1 cellular context compared by ENCODE assay signal in the genomic region with DNA sequence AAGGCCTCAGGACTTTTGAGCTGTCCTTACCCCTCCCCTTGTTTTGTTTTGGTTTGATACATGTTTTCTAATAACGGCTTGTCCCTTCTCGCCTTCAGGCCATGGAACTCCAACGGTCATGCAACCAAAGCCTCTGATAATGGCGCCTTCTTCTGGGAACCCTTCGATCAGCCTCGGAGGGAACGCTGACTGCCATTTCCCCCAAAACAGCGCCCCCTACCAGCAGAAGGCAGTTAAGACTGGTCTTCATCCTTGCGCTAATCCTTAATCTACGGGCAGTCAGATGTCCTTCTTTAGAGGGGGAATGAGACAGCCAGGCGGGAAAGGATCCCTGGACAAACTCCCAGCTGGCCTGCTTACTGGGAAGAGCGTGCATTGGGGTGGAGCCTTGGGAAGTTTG.
A peak's percentile ranks its signal among the peaks of the same experiment; 100 is the strongest.
TF ChIP-seq lines count a peak whose summit lies in the region.

No MANE protein-coding gene starts in this region.

TF ChIP-seq in K562, 482 proteins besides CTCF, POLR2A, EP300 and RAD21 (continued from another document and continues in another):
- TF ChIP-seq, protein P1, sequence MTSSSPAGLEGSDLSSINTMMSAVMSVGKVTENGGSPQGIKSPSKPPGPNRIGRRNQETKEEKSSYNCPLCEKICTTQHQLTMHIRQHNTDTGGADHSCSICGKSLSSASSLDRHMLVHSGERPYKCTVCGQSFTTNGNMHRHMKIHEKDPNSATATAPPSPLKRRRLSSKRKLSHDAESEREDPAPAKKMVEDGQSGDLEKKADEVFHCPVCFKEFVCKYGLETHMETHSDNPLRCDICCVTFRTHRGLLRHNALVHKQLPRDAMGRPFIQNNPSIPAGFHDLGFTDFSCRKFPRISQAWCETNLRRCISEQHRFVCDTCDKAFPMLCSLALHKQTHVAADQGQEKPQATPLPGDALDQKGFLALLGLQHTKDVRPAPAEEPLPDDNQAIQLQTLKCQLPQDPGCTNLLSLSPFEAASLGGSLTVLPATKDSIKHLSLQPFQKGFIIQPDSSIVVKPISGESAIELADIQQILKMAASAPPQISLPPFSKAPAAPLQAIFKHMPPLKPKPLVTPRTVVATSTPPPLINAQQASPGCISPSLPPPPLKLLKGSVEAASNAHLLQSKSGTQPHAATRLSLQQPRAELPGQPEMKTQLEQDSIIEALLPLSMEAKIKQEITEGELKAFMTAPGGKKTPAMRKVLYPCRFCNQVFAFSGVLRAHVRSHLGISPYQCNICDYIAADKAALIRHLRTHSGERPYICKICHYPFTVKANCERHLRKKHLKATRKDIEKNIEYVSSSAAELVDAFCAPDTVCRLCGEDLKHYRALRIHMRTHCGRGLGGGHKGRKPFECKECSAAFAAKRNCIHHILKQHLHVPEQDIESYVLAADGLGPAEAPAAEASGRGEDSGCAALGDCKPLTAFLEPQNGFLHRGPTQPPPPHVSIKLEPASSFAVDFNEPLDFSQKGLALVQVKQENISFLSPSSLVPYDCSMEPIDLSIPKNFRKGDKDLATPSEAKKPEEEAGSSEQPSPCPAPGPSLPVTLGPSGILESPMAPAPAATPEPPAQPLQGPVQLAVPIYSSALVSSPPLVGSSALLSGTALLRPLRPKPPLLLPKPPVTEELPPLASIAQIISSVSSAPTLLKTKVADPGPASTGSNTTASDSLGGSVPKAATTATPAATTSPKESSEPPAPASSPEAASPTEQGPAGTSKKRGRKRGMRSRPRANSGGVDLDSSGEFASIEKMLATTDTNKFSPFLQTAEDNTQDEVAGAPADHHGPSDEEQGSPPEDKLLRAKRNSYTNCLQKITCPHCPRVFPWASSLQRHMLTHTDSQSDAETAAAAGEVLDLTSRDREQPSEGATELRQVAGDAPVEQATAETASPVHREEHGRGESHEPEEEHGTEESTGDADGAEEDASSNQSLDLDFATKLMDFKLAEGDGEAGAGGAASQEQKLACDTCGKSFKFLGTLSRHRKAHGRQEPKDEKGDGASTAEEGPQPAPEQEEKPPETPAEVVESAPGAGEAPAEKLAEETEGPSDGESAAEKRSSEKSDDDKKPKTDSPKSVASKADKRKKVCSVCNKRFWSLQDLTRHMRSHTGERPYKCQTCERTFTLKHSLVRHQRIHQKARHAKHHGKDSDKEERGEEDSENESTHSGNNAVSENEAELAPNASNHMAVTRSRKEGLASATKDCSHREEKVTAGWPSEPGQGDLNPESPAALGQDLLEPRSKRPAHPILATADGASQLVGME (CRISPR knock-in tag; IDR thresholded peaks at IDR 0.05) = no peak
- TF ChIP-seq E2F3 (CRISPR knock-in tag; IDR thresholded peaks at IDR 0.05) = no peak
- TF ChIP-seq, protein P2, sequence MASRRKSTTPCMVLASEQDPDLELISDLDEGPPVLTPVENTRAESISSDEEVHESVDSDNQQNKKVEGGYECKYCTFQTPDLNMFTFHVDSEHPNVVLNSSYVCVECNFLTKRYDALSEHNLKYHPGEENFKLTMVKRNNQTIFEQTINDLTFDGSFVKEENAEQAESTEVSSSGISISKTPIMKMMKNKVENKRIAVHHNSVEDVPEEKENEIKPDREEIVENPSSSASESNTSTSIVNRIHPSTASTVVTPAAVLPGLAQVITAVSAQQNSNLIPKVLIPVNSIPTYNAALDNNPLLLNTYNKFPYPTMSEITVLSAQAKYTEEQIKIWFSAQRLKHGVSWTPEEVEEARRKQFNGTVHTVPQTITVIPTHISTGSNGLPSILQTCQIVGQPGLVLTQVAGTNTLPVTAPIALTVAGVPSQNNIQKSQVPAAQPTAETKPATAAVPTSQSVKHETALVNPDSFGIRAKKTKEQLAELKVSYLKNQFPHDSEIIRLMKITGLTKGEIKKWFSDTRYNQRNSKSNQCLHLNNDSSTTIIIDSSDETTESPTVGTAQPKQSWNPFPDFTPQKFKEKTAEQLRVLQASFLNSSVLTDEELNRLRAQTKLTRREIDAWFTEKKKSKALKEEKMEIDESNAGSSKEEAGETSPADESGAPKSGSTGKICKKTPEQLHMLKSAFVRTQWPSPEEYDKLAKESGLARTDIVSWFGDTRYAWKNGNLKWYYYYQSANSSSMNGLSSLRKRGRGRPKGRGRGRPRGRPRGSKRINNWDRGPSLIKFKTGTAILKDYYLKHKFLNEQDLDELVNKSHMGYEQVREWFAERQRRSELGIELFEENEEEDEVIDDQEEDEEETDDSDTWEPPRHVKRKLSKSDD (conservative IDR thresholded peaks at IDR 0.05; ENCODE audit: low read length) = no peak
- TF ChIP-seq, protein P3, sequence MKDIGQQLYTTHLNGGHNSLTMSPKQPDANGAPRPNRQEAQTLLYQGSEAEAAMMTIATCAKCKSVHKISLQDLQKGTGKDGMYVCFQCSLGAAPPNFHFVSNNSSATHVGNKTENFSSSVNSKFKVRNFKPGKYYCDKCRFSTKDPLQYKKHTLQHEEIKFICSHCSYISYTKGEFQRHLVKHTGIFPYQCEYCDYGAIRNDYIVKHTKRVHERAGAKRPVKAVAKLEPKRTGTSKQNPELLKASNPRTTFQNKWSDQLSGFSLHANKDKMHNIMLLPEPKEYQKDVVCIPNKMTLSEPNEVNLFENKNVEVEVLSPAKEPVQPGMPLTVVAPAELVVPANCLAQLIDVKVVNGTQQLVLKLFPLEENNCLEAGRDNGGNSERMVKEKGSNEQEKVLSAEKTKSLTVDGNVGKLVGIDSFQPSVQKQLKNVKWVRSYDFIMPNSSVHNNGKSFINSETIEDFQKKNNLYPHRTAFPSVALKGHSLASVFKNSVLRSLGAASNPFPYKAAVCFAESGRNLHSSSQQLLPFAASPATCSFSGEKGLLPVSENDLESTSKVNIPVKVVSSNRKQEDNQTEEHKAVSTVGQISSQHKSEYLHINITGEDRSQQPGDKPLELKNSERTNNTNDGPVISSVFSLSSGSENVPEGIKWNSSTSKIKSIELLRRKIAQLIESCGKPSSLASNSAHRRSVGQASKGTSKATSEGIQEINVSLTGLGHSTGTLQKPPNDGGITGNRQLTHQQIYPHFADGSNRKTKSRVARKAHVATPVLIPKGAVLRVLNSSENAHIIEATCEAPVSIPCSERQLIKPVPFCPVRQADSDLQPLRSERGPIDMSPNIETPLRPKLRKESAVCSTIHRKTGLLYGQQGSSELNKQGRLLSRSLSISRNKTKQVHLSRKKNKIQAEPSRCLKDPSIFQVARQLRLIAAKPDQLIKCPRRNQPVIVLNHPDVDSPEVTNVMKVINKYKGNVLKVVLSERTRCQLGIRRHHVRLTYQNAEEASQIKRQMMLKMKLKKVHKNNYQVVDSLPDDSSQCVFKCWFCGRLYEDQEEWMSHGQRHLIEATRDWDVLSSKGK (CRISPR knock-in tag; IDR thresholded peaks at IDR 0.05) = no peak
- TF ChIP-seq SRSF1 (IDR thresholded peaks at IDR 0.05; ENCODE audit: low read depth, low read length) = no peak
- no peak for TF ChIP-seq HIVEP1 (CRISPR knock-in tag; IDR thresholded peaks at IDR 0.05)
- TF ChIP-seq ZFP36 (IDR thresholded peaks at IDR 0.05; ENCODE audit: low read depth, low read length, partially characterized antibody) = no peak
- TF ChIP-seq MEF2D (tag; conservative IDR thresholded peaks at IDR 0.05; ENCODE audit: low read depth) = no peak
- TF ChIP-seq ETV1 (tag; conservative IDR thresholded peaks at IDR 0.05; ENCODE audit: low read depth) = no peak
- no peak for TF ChIP-seq ZEB2 (IDR thresholded peaks at IDR 0.05)
- TF ChIP-seq RB1 (IDR thresholded peaks at IDR 0.05; ENCODE audit: low read depth) = 0 out of 2 replicates have a peak, but pooled peaks have one; percentile 25
- TF ChIP-seq ZNF780A (CRISPR knock-in tag; IDR thresholded peaks at IDR 0.05) = no peak
- no peak for TF ChIP-seq SAP30 (IDR thresholded peaks at IDR 0.05; ENCODE audit: borderline replicate concordance, insufficient read depth, low read depth, low read length, poor library complexity, severe bottlenecking)
- TF ChIP-seq POLR2G (IDR thresholded peaks at IDR 0.05; ENCODE audit: low read depth, low read length) = no peak
- TF ChIP-seq ZNF263 (CRISPR knock-in tag; IDR thresholded peaks at IDR 0.05; ENCODE audit: borderline replicate concordance) = no peak
- no peak for TF ChIP-seq ARHGAP35 (IDR thresholded peaks at IDR 0.05; ENCODE audit: partially characterized antibody)
- no peak for TF ChIP-seq ZNF324 (CRISPR knock-in tag; IDR thresholded peaks at IDR 0.05)
- TF ChIP-seq, protein P4, sequence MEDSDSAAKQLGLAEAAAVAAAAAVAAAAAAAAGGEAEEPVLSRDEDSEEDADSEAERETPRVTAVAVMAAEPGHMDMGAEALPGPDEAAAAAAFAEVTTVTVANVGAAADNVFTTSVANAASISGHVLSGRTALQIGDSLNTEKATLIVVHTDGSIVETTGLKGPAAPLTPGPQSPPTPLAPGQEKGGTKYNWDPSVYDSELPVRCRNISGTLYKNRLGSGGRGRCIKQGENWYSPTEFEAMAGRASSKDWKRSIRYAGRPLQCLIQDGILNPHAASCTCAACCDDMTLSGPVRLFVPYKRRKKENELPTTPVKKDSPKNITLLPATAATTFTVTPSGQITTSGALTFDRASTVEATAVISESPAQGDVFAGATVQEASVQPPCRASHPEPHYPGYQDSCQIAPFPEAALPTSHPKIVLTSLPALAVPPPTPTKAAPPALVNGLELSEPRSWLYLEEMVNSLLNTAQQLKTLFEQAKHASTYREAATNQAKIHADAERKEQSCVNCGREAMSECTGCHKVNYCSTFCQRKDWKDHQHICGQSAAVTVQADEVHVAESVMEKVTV (CRISPR knock-in tag; IDR thresholded peaks at IDR 0.05) = peak; percentile 53; the same call in 1 of the 2 replicates
- no peak for TF ChIP-seq DACH1 (IDR thresholded peaks at IDR 0.05; ENCODE audit: partially characterized antibody)
- 0 out of 2 replicates have a peak, but pooled peaks have one; percentile 26 for TF ChIP-seq L3MBTL2 (IDR thresholded peaks at IDR 0.05)
- TF ChIP-seq ZSCAN32 (CRISPR knock-in tag; IDR thresholded peaks at IDR 0.05) = no peak
- TF ChIP-seq ZNF232 (CRISPR knock-in tag; IDR thresholded peaks at IDR 0.05) = no peak
- no peak for TF ChIP-seq ZNF184 (CRISPR knock-in tag; IDR thresholded peaks at IDR 0.05)
- TF ChIP-seq NR3C1 (CRISPR knock-in tag; IDR thresholded peaks at IDR 0.05) = no peak
- TF ChIP-seq, protein P5, sequence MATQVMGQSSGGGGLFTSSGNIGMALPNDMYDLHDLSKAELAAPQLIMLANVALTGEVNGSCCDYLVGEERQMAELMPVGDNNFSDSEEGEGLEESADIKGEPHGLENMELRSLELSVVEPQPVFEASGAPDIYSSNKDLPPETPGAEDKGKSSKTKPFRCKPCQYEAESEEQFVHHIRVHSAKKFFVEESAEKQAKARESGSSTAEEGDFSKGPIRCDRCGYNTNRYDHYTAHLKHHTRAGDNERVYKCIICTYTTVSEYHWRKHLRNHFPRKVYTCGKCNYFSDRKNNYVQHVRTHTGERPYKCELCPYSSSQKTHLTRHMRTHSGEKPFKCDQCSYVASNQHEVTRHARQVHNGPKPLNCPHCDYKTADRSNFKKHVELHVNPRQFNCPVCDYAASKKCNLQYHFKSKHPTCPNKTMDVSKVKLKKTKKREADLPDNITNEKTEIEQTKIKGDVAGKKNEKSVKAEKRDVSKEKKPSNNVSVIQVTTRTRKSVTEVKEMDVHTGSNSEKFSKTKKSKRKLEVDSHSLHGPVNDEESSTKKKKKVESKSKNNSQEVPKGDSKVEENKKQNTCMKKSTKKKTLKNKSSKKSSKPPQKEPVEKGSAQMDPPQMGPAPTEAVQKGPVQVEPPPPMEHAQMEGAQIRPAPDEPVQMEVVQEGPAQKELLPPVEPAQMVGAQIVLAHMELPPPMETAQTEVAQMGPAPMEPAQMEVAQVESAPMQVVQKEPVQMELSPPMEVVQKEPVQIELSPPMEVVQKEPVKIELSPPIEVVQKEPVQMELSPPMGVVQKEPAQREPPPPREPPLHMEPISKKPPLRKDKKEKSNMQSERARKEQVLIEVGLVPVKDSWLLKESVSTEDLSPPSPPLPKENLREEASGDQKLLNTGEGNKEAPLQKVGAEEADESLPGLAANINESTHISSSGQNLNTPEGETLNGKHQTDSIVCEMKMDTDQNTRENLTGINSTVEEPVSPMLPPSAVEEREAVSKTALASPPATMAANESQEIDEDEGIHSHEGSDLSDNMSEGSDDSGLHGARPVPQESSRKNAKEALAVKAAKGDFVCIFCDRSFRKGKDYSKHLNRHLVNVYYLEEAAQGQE (CRISPR knock-in tag; IDR thresholded peaks at IDR 0.05; ENCODE audit: low read depth) = no peak
- TF ChIP-seq, protein P6, sequence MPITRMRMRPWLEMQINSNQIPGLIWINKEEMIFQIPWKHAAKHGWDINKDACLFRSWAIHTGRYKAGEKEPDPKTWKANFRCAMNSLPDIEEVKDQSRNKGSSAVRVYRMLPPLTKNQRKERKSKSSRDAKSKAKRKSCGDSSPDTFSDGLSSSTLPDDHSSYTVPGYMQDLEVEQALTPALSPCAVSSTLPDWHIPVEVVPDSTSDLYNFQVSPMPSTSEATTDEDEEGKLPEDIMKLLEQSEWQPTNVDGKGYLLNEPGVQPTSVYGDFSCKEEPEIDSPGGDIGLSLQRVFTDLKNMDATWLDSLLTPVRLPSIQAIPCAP (CRISPR knock-in tag; IDR thresholded peaks at IDR 0.05; ENCODE audit: borderline replicate concordance) = no peak
- TF ChIP-seq, protein P7, sequence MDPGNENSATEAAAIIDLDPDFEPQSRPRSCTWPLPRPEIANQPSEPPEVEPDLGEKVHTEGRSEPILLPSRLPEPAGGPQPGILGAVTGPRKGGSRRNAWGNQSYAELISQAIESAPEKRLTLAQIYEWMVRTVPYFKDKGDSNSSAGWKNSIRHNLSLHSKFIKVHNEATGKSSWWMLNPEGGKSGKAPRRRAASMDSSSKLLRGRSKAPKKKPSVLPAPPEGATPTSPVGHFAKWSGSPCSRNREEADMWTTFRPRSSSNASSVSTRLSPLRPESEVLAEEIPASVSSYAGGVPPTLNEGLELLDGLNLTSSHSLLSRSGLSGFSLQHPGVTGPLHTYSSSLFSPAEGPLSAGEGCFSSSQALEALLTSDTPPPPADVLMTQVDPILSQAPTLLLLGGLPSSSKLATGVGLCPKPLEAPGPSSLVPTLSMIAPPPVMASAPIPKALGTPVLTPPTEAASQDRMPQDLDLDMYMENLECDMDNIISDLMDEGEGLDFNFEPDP (CRISPR knock-in tag; IDR thresholded peaks at IDR 0.05) = no peak
- TF ChIP-seq, protein P8, sequence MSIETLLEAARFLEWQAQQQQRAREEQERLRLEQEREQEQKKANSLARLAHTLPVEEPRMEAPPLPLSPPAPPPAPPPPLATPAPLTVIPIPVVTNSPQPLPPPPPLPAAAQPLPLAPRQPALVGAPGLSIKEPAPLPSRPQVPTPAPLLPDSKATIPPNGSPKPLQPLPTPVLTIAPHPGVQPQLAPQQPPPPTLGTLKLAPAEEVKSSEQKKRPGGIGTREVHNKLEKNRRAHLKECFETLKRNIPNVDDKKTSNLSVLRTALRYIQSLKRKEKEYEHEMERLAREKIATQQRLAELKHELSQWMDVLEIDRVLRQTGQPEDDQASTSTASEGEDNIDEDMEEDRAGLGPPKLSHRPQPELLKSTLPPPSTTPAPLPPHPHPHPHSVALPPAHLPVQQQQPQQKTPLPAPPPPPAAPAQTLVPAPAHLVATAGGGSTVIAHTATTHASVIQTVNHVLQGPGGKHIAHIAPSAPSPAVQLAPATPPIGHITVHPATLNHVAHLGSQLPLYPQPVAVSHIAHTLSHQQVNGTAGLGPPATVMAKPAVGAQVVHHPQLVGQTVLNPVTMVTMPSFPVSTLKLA (conservative IDR thresholded peaks at IDR 0.05) = no peak
- TF ChIP-seq GTF2A2 (tag; IDR thresholded peaks at IDR 0.05) = no peak
- peak; percentile 39; the same call in 1 of the 2 replicates for TF ChIP-seq EHMT2 (IDR thresholded peaks at IDR 0.05)
- no peak for TF ChIP-seq ZNF436 (CRISPR knock-in tag; IDR thresholded peaks at IDR 0.05)
- no peak for TF ChIP-seq EWSR1 (IDR thresholded peaks at IDR 0.05; ENCODE audit: borderline replicate concordance, low read depth, partially characterized antibody)
- 0 out of 2 replicates have a peak, but pooled peaks have one; percentile 18 for TF ChIP-seq JUND (IDR thresholded peaks at IDR 0.05; ENCODE audit: borderline replicate concordance, low read depth, low read length)
- no peak for TF ChIP-seq JUND (tag; IDR thresholded peaks at IDR 0.05; ENCODE audit: borderline replicate concordance, low read depth, low read length)
- no peak for TF ChIP-seq KAT2B (IDR thresholded peaks at IDR 0.05; ENCODE audit: low read depth, low read length)
